In the genomic region with DNA sequence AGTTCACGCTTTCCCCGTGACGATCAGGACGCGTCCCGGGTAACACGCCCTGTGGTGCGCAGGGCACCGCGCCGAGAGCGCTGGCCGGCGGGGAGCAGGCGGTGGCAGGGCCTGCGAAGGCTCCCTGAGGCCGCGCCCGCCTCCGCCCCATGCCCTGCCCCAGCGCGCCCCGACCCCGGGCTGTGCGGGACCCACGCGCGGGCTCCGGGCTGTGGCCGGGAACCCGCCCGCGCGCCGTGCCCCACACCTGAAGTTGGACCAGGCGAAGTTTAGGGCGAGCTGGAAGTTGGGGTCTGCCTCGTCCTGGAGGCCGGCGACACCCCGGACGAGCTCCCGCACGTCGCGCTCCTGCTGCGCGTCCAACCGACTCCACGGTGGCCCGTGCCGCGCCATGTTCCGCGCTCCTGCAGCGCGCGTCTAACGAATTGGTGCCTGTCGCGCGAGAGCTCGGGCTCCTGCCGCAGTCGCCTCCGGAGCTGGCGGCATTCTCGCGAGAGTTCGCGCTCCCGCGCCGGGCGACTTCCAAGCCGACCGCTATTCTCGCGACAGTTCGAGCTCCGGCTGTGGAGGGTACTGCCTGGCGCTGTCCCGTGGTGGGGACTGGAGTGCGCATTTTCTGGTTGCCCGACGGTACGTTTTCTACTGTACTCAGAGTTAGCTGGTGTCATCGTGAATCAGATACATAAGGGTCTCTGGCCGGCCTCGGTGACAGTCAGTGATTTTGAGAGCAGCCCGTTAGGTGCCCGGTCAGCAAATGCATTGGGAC, we compare ENCODE assay signal across 8 cellular contexts.
DNase-seq lines count a peak whose midpoint lies in the region; ATAC-seq and TF ChIP-seq lines count a peak whose summit lies in the region.

TSS of gene TUBGCP5 (minus strand) at position 419 of the 766 bp plus-strand sequence. CDS start at position 393, 26 bp downstream.

- peak; percentile 86 for TF ChIP-seq POLR2A in erythroblast (IDR thresholded peaks at IDR 0.05; ENCODE audit: low read length)

- ATAC-seq in GM21619 (IDR thresholded peaks at IDR 0.05; ENCODE audit: unreplicated experiment) = peak; percentile 93

- no peak for TF ChIP-seq RAD21 in Ishikawa (IDR thresholded peaks at IDR 0.05; ENCODE audit: low read depth)

- peaks cover 3 to 5% of the 10 kb centered on the region in 2 donors for H3K36me3 ChIP-seq in mucosa of rectum (ENCODE audit: control insufficient read depth in 2 of 2, insufficient read depth in 2 of 2, low read length in 2 of 2)

- DNase-seq in DMS53 treated with DMSO at 0.1 percent for 48 hours (lab: John Stamatoyannopoulos, UW; ENCODE audit: unreplicated experiment) = peak; percentile 80
- DNase-seq in OCI-M2 (lab: John Stamatoyannopoulos, UW; ENCODE audit: unreplicated experiment) = peak; percentile 49
- DNase-seq in activated T-cell treated with anti-CD3 and anti-CD28 coated beads for 4 hours = peak; percentile 92
- peak; percentile 98 for DNase-seq in erythroblast (lab: John Stamatoyannopoulos, UW)
- DNase-seq in stimulated activated CD8-positive, alpha-beta memory T cell treated with anti-CD3 and anti-CD28 coated beads, Interleukin-4, amount 100 ng/mL, for 4 hours (ENCODE audit: low read depth in 2 of 2, low spot score in 1 of 2) = peak; percentile 80 to 90

- H3K9ac ChIP-seq in mucosa of rectum (ENCODE audit: low read depth in 1 of 2, low read length in 2 of 2) = peak within 1 kb of the TSS; percentile 63 to 80

- peak within 1 kb of the TSS; percentile 72 to 81 for H3K27ac ChIP-seq in mucosa of rectum (ENCODE audit: low read depth in 2 of 2, low read length in 2 of 2)

- H3K4me1 ChIP-seq in mucosa of rectum (ENCODE audit: control insufficient read depth in 2 of 2, insufficient read depth in 2 of 2, low read length in 2 of 2) = peaks cover 3 to 7% of the 10 kb centered on the region in 2 donors

- H3K9me3 ChIP-seq in mucosa of rectum (ENCODE audit: control insufficient read depth in 2 of 2, low read length in 2 of 2) = no peaks in the 10 kb centered on the region

- TF ChIP-seq EP300 in Ishikawa (IDR thresholded peaks at IDR 0.05; ENCODE audit: borderline replicate concordance) = 0 out of 2 replicates have a peak, but pooled peaks have one; percentile 20

- H3K4me3 ChIP-seq in mucosa of rectum (ENCODE audit: low read length in 2 of 2) = peak within 1 kb of the TSS; percentile 73 to 87

- no peaks in the 10 kb centered on the region for H3K27me3 ChIP-seq in mucosa of rectum (ENCODE audit: control insufficient read depth in 2 of 2, insufficient read depth in 2 of 2, low read length in 2 of 2)

TF ChIP-seq in Ishikawa, 13 proteins besides CTCF, POLR2A, EP300 and RAD21:
- TF ChIP-seq CREB1 (IDR thresholded peaks at IDR 0.05; ENCODE audit: low read depth) (no peak), FOXM1 (IDR thresholded peaks at IDR 0.05; ENCODE audit: borderline replicate concordance, low read depth) (peak; percentile 46; the same call in 1 of the 2 replicates), CEBPB (IDR thresholded peaks at IDR 0.05) (no peak), ZBTB7A (IDR thresholded peaks at IDR 0.05; ENCODE audit: low read depth) (no peak), REST (IDR thresholded peaks at IDR 0.05; ENCODE audit: low read depth) (no peak), YY1 (IDR thresholded peaks at IDR 0.05; ENCODE audit: low read depth) (peak; percentile 93), NFIC (IDR thresholded peaks at IDR 0.05) (no peak), EGR1 (IDR thresholded peaks at IDR 0.05) (peak; percentile 15; the same call in 1 of the 2 replicates), USF1 (IDR thresholded peaks at IDR 0.05) (0 out of 2 replicates have a peak, but pooled peaks have one; percentile 13), TCF12 (IDR thresholded peaks at IDR 0.05; ENCODE audit: low read depth) (0 out of 2 replicates have a peak, but pooled peaks have one; percentile 28), TAF1 (IDR thresholded peaks at IDR 0.05; ENCODE audit: low read depth) (peak; percentile 97), TEAD4 (IDR thresholded peaks at IDR 0.05) (0 out of 2 replicates have a peak, but pooled peaks have one; percentile 8)
- TF ChIP-seq, protein P1, sequence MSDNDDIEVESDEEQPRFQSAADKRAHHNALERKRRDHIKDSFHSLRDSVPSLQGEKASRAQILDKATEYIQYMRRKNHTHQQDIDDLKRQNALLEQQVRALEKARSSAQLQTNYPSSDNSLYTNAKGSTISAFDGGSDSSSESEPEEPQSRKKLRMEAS (IDR thresholded peaks at IDR 0.05) = peak; percentile 76

Comparison
In these comparisons a context has a peak if more than half of its experiments do, and no peak if none do; other contexts are left out.
1. Peak in every context shown above with its lines: DNase-seq, ATAC-seq, H3K4me3 ChIP-seq and H3K27ac ChIP-seq.